ENCODE assay signal across 8 cellular contexts in genomic region chr13:114281351-114282142, GRCh38. TPM values are rescaled to one million over a fixed set of nuclear protein-coding genes. Genes with fewer than 3 reads are reported as not detected.
DNase-seq lines count a peak whose midpoint lies in the region; ATAC-seq and TF ChIP-seq lines count a peak whose summit lies in the region.

A gene with protein sequence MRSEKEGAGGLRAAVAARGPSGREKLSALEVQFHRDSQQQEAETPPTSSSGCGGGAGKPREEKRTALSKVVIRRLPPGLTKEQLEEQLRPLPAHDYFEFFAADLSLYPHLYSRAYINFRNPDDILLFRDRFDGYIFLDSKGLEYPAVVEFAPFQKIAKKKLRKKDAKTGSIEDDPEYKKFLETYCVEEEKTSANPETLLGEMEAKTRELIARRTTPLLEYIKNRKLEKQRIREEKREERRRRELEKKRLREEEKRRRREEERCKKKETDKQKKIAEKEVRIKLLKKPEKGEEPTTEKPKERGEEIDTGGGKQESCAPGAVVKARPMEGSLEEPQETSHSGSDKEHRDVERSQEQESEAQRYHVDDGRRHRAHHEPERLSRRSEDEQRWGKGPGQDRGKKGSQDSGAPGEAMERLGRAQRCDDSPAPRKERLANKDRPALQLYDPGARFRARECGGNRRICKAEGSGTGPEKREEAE (plus strand): TSS chr13:114281601. CDS start chr13:114281640, 39 bp downstream.

- peak within 1 kb of the TSS; percentile 91 for H3K4me3 Mint-ChIP-seq in activated B cell treated with CpG ODN at 0.5 μM for 24 hours

- no peaks in the 10 kb centered on the region for H3K27me3 Mint-ChIP-seq in activated B cell treated with CpG ODN at 0.5 μM for 24 hours

- H3K27ac Mint-ChIP-seq in activated B cell treated with CpG ODN at 0.5 μM for 24 hours = peak within 1 kb of the TSS; percentile 97

- POLR2A ChIA-PET in AG04449 (lab: Yijun Ruan, JAX) (interaction anchor here (0.8 to 1.6 kb wide), 6 partner anchors 12 to 38 kb away, joined by 3 to 14 read pairs (median 4); no protein-coding TSS in a partner anchor), activated B cell treated with CpG ODN at 0.5 μM for 24 hours (lab: Charles Lee) (interaction anchor here (0.6 to 2.4 kb wide), 22 partner anchors 13 to 1071 kb away, joined by 3 to 22 read pairs (median 4); partner anchors contain the start of genes CHAMP1 and LAMP1)

- peak within 1 kb of the TSS; percentile 75 for H3K4me3 ChIP-seq in AG04449 (ENCODE audit: low read depth, low read length)
- peak within 1 kb of the TSS; percentile 60 to 74 for H3K4me3 ChIP-seq in cardiac fibroblast (replicated peaks in 1 of 2; ENCODE audit: low read depth in 2 of 2, low read length in 2 of 2)

- no peak for DNase-seq in AG04449 (ENCODE audit: low read depth, low spot score)
- DNase-seq in NCI-H2227 (lab: John Stamatoyannopoulos, UW; ENCODE audit: unreplicated experiment) = peak; percentile 94
- DNase-seq in activated B cell treated with CpG ODN at 0.5 μM for 24 hours = peak; percentile 95
- DNase-seq in cardiac fibroblast (ENCODE audit: low read depth in 2 of 2) = peak; percentile 95 to 96
- DNase-seq in inferior parietal cortex (ENCODE audit: extremely low spot score) = peak; percentile 81
- DNase-seq in stimulated activated CD4-positive, alpha-beta T cell treated with anti-CD3 and anti-CD28 coated beads, Interleukin-12 subunit alpha, Interleukin-12 subunit beta, amount 100 ng/mL, for 24 hours (ENCODE audit: low read depth in 2 of 2) = peak; percentile 72 to 81

- H3K9me3 Mint-ChIP-seq in activated B cell treated with CpG ODN at 0.5 μM for 24 hours = no peaks in the 10 kb centered on the region

- CTCF ChIA-PET in AG04449 (lab: Yijun Ruan, JAX) (interaction anchor here (1.0 kb wide), 1 partner anchor 59 kb away, joined by 4 read pairs; no protein-coding TSS in a partner anchor), activated B cell treated with CpG ODN at 0.5 μM for 24 hours (lab: Charles Lee) (interaction anchor here (0.6 to 1.1 kb wide), 2 partner anchors 30 to 60 kb away, joined by 3 to 4 read pairs; no protein-coding TSS in a partner anchor)

- H3K4me1 Mint-ChIP-seq in activated B cell treated with CpG ODN at 0.5 μM for 24 hours = peaks cover 33% of the 10 kb centered on the region

- intact Hi-C loops in activated B cell treated with CpG ODN at 0.5 μM for 24 hours (cut with micrococcal nuclease) = loop anchor here (1.0 to 2.0 kb wide), 3 partner anchors 19 to 46 kb away; partner anchors contain the start of gene CHAMP1

- H3K36me3 Mint-ChIP-seq in activated B cell treated with CpG ODN at 0.5 μM for 24 hours (ENCODE audit: low read depth) = peaks cover 48% of the 10 kb centered on the region

- TF ChIP-seq CTCF in AG04449 (IDR thresholded peaks at IDR 0.05; ENCODE audit: insufficient read depth, low read length, missing control alignments) = no peak
- no peak for TF ChIP-seq CTCF in activated B cell treated with CpG ODN at 0.5 μM for 24 hours (IDR thresholded peaks at IDR 0.05)
- no peak for TF ChIP-seq CTCF in cardiac fibroblast (IDR thresholded peaks at IDR 0.05; ENCODE audit: low read depth, low read length)

- peak; percentile 59 for ATAC-seq in GM18870 (IDR thresholded peaks at IDR 0.05; ENCODE audit: unreplicated experiment)
- ATAC-seq in HG03108 (IDR thresholded peaks at IDR 0.05; ENCODE audit: unreplicated experiment) = peak; percentile 69
- peak; percentile 80 for ATAC-seq in activated B cell treated with CpG ODN at 0.5 μM for 24 hours (ENCODE audit: low read depth)

RNA-seq across cellular contexts. Expression of the gene that starts here (rescaled TPM):
- 68.3 and 83.2 TPM in 2 replicates for total RNA-seq in activated B cell treated with CpG ODN at 0.5 μM for 24 hours
